8 cellular contexts compared by ENCODE assay signal in the genomic region with DNA sequence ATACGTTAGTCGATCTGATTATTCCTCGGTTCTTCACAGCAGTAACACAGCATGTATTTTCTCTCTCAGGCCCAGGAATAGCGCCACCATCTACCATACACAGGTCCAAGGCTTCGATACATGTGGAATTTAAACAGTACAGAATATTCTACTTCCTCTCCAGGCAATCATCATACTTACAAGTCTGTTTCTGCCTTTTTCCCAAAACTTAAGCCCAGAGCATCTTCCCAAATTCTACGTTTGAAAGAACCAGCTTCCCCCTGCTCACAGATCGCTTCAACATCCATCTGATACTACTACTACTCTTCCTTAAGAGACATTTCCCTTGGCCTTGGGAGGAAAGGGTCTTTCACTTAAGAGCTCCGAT. TPM values are rescaled to one million over a fixed set of nuclear protein-coding genes. Genes with fewer than 3 reads are reported as not detected.
DNase-seq lines count a peak whose midpoint lies in the region; ATAC-seq lines count a peak whose summit lies in the region.

No MANE protein-coding gene starts in this region.

- peak overlapping the region; percentile 84 for H3K4me3 Mint-ChIP-seq in activated T-helper 2 cell treated with anti-CD3 and anti-CD28 coated beads, Interferon-gamma antibody, Interleukin-2, Interleukin-4, amounts not matched to agents 10 μg/mL and 5 μg/mL and 100 μg/mL, durations not matched to agents 14 hours and 24 hours and 36 hours (ENCODE audit: low read depth)

- ATAC-seq in Right ventricle myocardium superior (ENCODE audit: poor library complexity) = peak; percentile 47
- ATAC-seq in Right ventricle myocardium inferior = no peak
- no peak for ATAC-seq in GM21825 (IDR thresholded peaks at IDR 0.05; ENCODE audit: unreplicated experiment)

- intact Hi-C loops in Right ventricle myocardium superior (cut with DNase I) (no loop called here), Right ventricle myocardium inferior (cut with DNase I) (loop anchor here (5.0 kb wide), 1 partner anchor 156 kb away; a partner anchor contains a TSS), head of caudate nucleus (cut with DNase I) (no loop called here)
- intact Hi-C loops in activated T-helper 2 cell treated with anti-CD3 and anti-CD28 coated beads, Interferon-gamma antibody, Interleukin-2, Interleukin-4, amounts not matched to agents 10 μg/mL and 5 μg/mL and 100 μg/mL, durations not matched to agents 14 hours and 24 hours and 36 hours (cut with micrococcal nuclease) = loop anchor here (1.0 to 10.0 kb wide), 10 partner anchors 21 to 899 kb away; a partner anchor contains a TSS

- H3K36me3 Mint-ChIP-seq in activated T-helper 2 cell treated with anti-CD3 and anti-CD28 coated beads, Interferon-gamma antibody, Interleukin-2, Interleukin-4, amounts not matched to agents 10 μg/mL and 5 μg/mL and 100 μg/mL, durations not matched to agents 14 hours and 24 hours and 36 hours (ENCODE audit: low read depth) = no peaks in the 10 kb centered on the region

- H3K27ac Mint-ChIP-seq in activated T-helper 2 cell treated with anti-CD3 and anti-CD28 coated beads, Interferon-gamma antibody, Interleukin-2, Interleukin-4, amounts not matched to agents 10 μg/mL and 5 μg/mL and 100 μg/mL, durations not matched to agents 14 hours and 24 hours and 36 hours = peak overlapping the region; percentile 77

- H3K4me1 Mint-ChIP-seq in activated T-helper 2 cell treated with anti-CD3 and anti-CD28 coated beads, Interferon-gamma antibody, Interleukin-2, Interleukin-4, amounts not matched to agents 10 μg/mL and 5 μg/mL and 100 μg/mL, durations not matched to agents 14 hours and 24 hours and 36 hours (ENCODE audit: low read depth) = peaks cover 24% of the 10 kb centered on the region

- H3K27me3 Mint-ChIP-seq in activated T-helper 2 cell treated with anti-CD3 and anti-CD28 coated beads, Interferon-gamma antibody, Interleukin-2, Interleukin-4, amounts not matched to agents 10 μg/mL and 5 μg/mL and 100 μg/mL, durations not matched to agents 14 hours and 24 hours and 36 hours (ENCODE audit: low read depth) = peaks cover 24% of the 10 kb centered on the region

- DNase-seq in Right ventricle myocardium superior (no peak), Right ventricle myocardium inferior (ENCODE audit: missing footprints) (no peak), NCI-H2029 treated with DMSO at 0.1 percent for 48 hours (lab: John Stamatoyannopoulos, UW) (peak; percentile 81), head of caudate nucleus (peak in 28 of 42 donors; percentile 13 to 71 (median 38)), pons (ENCODE audit: low spot score) (peak; percentile 61), T-helper 9 cell (no peak)
- DNase-seq in activated T-helper 2 cell treated with anti-CD3 and anti-CD28 coated beads, Interferon-gamma antibody, Interleukin-2, Interleukin-4, amounts not matched to agents 10 μg/mL and 5 μg/mL and 100 μg/mL, durations not matched to agents 14 hours and 24 hours and 36 hours (ENCODE audit: low spot score) = no peak

- H3K9me3 Mint-ChIP-seq in activated T-helper 2 cell treated with anti-CD3 and anti-CD28 coated beads, Interferon-gamma antibody, Interleukin-2, Interleukin-4, amounts not matched to agents 10 μg/mL and 5 μg/mL and 100 μg/mL, durations not matched to agents 14 hours and 24 hours and 36 hours = no peaks in the 10 kb centered on the region

RNA-seq across cellular contexts. Expression of a gene that starts 0.6 kb away (rescaled TPM):
- total RNA-seq in Right ventricle myocardium superior = 3.1 TPM
- total RNA-seq in Right ventricle myocardium inferior = 3.4 TPM
- total RNA-seq in activated T-helper 2 cell treated with anti-CD3 and anti-CD28 coated beads, Interferon-gamma antibody, Interleukin-2, Interleukin-4, amounts not matched to agents 10 μg/mL and 5 μg/mL and 100 μg/mL, durations not matched to agents 14 hours and 24 hours and 36 hours = 4.7 and 5.2 TPM in 2 replicates

RNA-seq across cellular contexts. Expression of a gene that starts 1.0 kb away (rescaled TPM):
- total RNA-seq in Right ventricle myocardium superior = 0.65 TPM
- 0.51 TPM for total RNA-seq in Right ventricle myocardium inferior
- total RNA-seq in activated T-helper 2 cell treated with anti-CD3 and anti-CD28 coated beads, Interferon-gamma antibody, Interleukin-2, Interleukin-4, amounts not matched to agents 10 μg/mL and 5 μg/mL and 100 μg/mL, durations not matched to agents 14 hours and 24 hours and 36 hours = 0.07 and 0.27 TPM in 2 replicates

Comparison
In these comparisons a context has a peak if more than half of its experiments do, and no peak if none do; other contexts are left out.
1. intact Hi-C loops: an anchor here in Right ventricle myocardium inferior (5.0 kb wide) and activated T-helper 2 cell treated with anti-CD3 and anti-CD28 coated beads, Interferon-gamma antibody, Interleukin-2, Interleukin-4, amounts not matched to agents 10 μg/mL and 5 μg/mL and 100 μg/mL, durations not matched to agents 14 hours and 24 hours and 36 hours (1.0 to 10.0 kb wide); none called in Right ventricle myocardium superior and head of caudate nucleus.
2. DNase-seq: peak in NCI-H2029 treated with DMSO at 0.1 percent for 48 hours (single experiment), head of caudate nucleus (28 of 42) and pons (single experiment); none in Right ventricle myocardium superior (single experiment), Right ventricle myocardium inferior (single experiment), activated T-helper 2 cell treated with anti-CD3 and anti-CD28 coated beads, Interferon-gamma antibody, Interleukin-2, Interleukin-4, amounts not matched to agents 10 μg/mL and 5 μg/mL and 100 μg/mL, durations not matched to agents 14 hours and 24 hours and 36 hours (single experiment) and T-helper 9 cell (single experiment).